In the genomic region with DNA sequence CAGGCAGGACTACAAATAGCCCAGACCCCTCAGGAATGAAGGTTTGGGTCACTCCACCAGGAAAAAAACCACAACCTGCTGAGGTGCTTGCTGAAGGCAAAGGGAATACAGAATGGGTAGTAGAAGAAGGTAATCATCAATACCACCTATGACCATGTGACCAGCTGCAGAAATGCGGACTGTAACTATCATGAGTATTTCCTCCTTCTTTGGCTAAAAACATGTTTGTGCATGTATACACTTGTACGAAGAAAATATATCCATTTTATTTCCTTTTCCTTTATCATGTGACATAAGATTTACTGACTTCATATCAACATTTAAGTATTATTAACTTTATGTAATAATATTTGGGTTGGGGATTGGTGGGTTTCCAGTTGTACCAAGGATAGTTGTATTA, we compare ENCODE assay signal across 1 cellular context. TPM values are rescaled to one million over a fixed set of nuclear protein-coding genes. Genes with fewer than 3 reads are reported as not detected.
"Had no signal": no experiment of that assay in that cellular context is flagged by ENCODE, and none has a peak within 500 bp of the region (broad histone marks: within the 10 kb centered on the region; RNA-seq: fewer than 3 reads in every experiment).

No MANE protein-coding gene starts in this region.

RNA-seq across cellular contexts. Expression of gene TINAGL1, which starts 58.3 kb away (rescaled TPM):
- total RNA-seq: LHCN-M2 had no signal
